ENCODE assay signal across 20 cellular contexts in genomic region chrX:94545722-94546121, GRCh38.
A peak's percentile ranks its signal among the peaks of the same experiment; 100 is the strongest.
DNase-seq lines count a peak whose midpoint lies in the region; ATAC-seq, FAIRE-seq and TF ChIP-seq lines count a peak whose summit lies in the region.
"Had no signal": no experiment of that assay in that cellular context is flagged by ENCODE, and none has a peak within 500 bp of the region (broad histone marks: within the 10 kb centered on the region; RNA-seq: fewer than 3 reads in every experiment).

No MANE protein-coding gene starts in this region.

- H3K4me1 ChIP-seq in breast epithelium (no peaks in the 10 kb centered on the region), K562 (replicated peaks in 1 of 2; ENCODE audit: control insufficient read depth in 2 of 2, insufficient read depth in 2 of 2, low read length in 2 of 2) (no peaks in the 10 kb centered on the region), left lung (no peaks in the 10 kb centered on the region)
- H3K4me1 ChIP-seq: BLaER1 treated with 17β-estradiol and CSF1 and Interleukin-3, amounts not matched to agents 10 nM and 100 nM; HAP-1 had no signal

- ATAC-seq in K562 (no peak), left lung (peak; percentile 57), HG03175 (IDR thresholded peaks at IDR 0.05; ENCODE audit: unreplicated experiment) (no peak), left colon (no peak)

- H3K4me2 ChIP-seq in K562 (ENCODE audit: insufficient read depth, low read length): no peak overlapping the region
- H3K4me2 ChIP-seq: BLaER1 treated with 17β-estradiol and CSF1 and Interleukin-3, amounts not matched to agents 10 nM and 100 nM had no signal

- H3K9me3 Mint-ChIP-seq in MCF 10A (ENCODE audit: unreplicated experiment): no peaks in the 10 kb centered on the region

- no peaks in the 10 kb centered on the region for H4K20me1 ChIP-seq in K562 (replicated peaks; ENCODE audit: control insufficient read depth, insufficient read depth, low read length)
- H4K20me1 ChIP-seq: BLaER1 treated with 17β-estradiol and CSF1 and Interleukin-3, amounts not matched to agents 10 nM and 100 nM had no signal

- BruUV-seq in MCF 10A (replicated peaks; lab: Mats Ljungman, UMichigan) (no TSS peak), K562 (replicated peaks; lab: Mats Ljungman, UMichigan) (no TSS peak)

- no peak overlapping the region for H2AFZ ChIP-seq in K562 (ENCODE audit: low read depth, low read length)

- H3K36me3 ChIP-seq in breast epithelium (no peaks in the 10 kb centered on the region), K562 (ENCODE audit: control insufficient read depth, insufficient read depth, low read length) (no peaks in the 10 kb centered on the region), left lung (no peaks in the 10 kb centered on the region)
- H3K36me3 ChIP-seq: BLaER1 treated with 17β-estradiol and CSF1 and Interleukin-3, amounts not matched to agents 10 nM and 100 nM; HAP-1 had no signal

- no peak overlapping the region for H3K9ac ChIP-seq in K562 (ENCODE audit: insufficient read depth in 1 of 2, low read depth in 2 of 2, low read length in 2 of 2)
- H3K9ac ChIP-seq: BLaER1 treated with 17β-estradiol and CSF1 and Interleukin-3, amounts not matched to agents 10 nM and 100 nM had no signal

- POLR2A ChIA-PET in MCF 10A (lab: Yijun Ruan, JAX) (no interaction called here), K562 (lab: Yijun Ruan, JAX) (no interaction called here)

- H3K4me3 Mint-ChIP-seq in MCF 10A (ENCODE audit: unreplicated experiment): no peak overlapping the region
- H3K4me3 Mint-ChIP-seq: CD4-positive, alpha-beta T cell had no signal

- intact Hi-C loops in MCF 10A (cut with micrococcal nuclease) (no loop called here), breast epithelium (cut with DNase I; ENCODE audit: low total_unique reads) (no loop called here), K562 (cut with micrococcal nuclease) (no loop called here), left lung (cut with DNase I) (no loop called here), left colon (cut with DNase I, micrococcal nuclease) (no loop called here)

- CTCF ChIA-PET in MCF 10A (lab: Yijun Ruan, JAX): no interaction called here
- CTCF ChIA-PET in K562 (lab: Yijun Ruan, JAX; ENCODE audit: low intra/inter-chr PET ratio): no interaction called here

- H3K27me3 Mint-ChIP-seq in MCF 10A (ENCODE audit: insufficient read depth, unreplicated experiment): peaks cover 14% of the 10 kb centered on the region
- H3K27me3 Mint-ChIP-seq: CD4-positive, alpha-beta T cell had no signal

- H3K79me2 ChIP-seq in K562 (ENCODE audit: control insufficient read depth, insufficient read depth, low read length): no peaks in the 10 kb centered on the region

- no peak for TF ChIP-seq CTCF in MCF 10A (IDR thresholded peaks at IDR 0.05; ENCODE audit: unreplicated experiment)
- no peak for TF ChIP-seq CTCF in breast epithelium (IDR thresholded peaks at IDR 0.05)
- no peak for TF ChIP-seq CTCF in K562 (IDR thresholded peaks at IDR 0.05 in 2 of 3, conservative IDR thresholded peaks at IDR 0.05 in 1 of 3; ENCODE audit: insufficient read depth in 2 of 3, low read depth in 1 of 3, low read length in 3 of 3)
- TF ChIP-seq CTCF in epithelial cell of esophagus (IDR thresholded peaks at IDR 0.05; ENCODE audit: insufficient read depth, low read depth, low read length, missing control alignments): no peak
- TF ChIP-seq CTCF in left lung (IDR thresholded peaks at IDR 0.05): no peak

- WGBS in K562 (ENCODE audit: insufficient coverage, low coverage, missing lambda C conversion rate): 0% methylated on average over 2 of the region's 2 CpGs

- no peaks in the 10 kb centered on the region for H3K4me1 Mint-ChIP-seq in MCF 10A (ENCODE audit: insufficient read depth, unreplicated experiment)

- no peak overlapping the region for H3K27ac ChIP-seq in breast epithelium
- H3K27ac ChIP-seq in K562 (ENCODE audit: extremely low read depth, low read depth, low read length): no peak overlapping the region
- no peak overlapping the region for H3K27ac ChIP-seq in left lung
- H3K27ac ChIP-seq: BLaER1 treated with 17β-estradiol and CSF1 and Interleukin-3, amounts not matched to agents 10 nM and 100 nM had no signal

- H3K4me3 ChIP-seq in breast epithelium (no peak overlapping the region), K562 (no peak overlapping the region), epithelial cell of esophagus (ENCODE audit: low read length) (no peak overlapping the region), left lung (no peak overlapping the region)
- H3K4me3 ChIP-seq: BLaER1 treated with 17β-estradiol and CSF1 and Interleukin-3, amounts not matched to agents 10 nM and 100 nM; HAP-1 had no signal

- no peak for TF ChIP-seq RAD21 in K562 (CRISPR knock-in tag; conservative IDR thresholded peaks at IDR 0.05 in 1 of 2, IDR thresholded peaks at IDR 0.05 in 1 of 2)

- H3K36me3 Mint-ChIP-seq in MCF 10A (ENCODE audit: insufficient read depth, unreplicated experiment): no peaks in the 10 kb centered on the region

- H3K9me3 ChIP-seq in breast epithelium (peaks cover 0 to 11% of the 10 kb centered on the region in 2 donors), K562 (replicated peaks; ENCODE audit: control insufficient read depth, insufficient read depth, low read depth, low read length) (no peaks in the 10 kb centered on the region; the same call in 1 of the 2 replicates), left lung (no peaks in the 10 kb centered on the region)
- H3K9me3 ChIP-seq: HAP-1 had no signal

- H3K27ac Mint-ChIP-seq in MCF 10A (ENCODE audit: low read depth, unreplicated experiment): peak overlapping the region; percentile 87
- H3K27ac Mint-ChIP-seq: CD4-positive, alpha-beta T cell had no signal

- no peak for TF ChIP-seq EP300 in K562 (IDR thresholded peaks at IDR 0.05; ENCODE audit: low read length)

- FAIRE-seq in K562 (lab: Jason Lieb, UNC): no peak
- FAIRE-seq: GM12891, H1, HTR-8/SVneo had no signal

- in situ Hi-C loops in K562 (cut with MboI): no loop called here

- TF ChIP-seq POLR2A in breast epithelium (IDR thresholded peaks at IDR 0.05): no peak
- TF ChIP-seq POLR2A in K562 (conservative IDR thresholded peaks at IDR 0.05): no peak

- peak; percentile 38 for DNase-seq in MCF 10A (ENCODE audit: unreplicated experiment)
- no peak for DNase-seq in breast epithelium (ENCODE audit: low spot score in 2 of 2)
- DNase-seq in K562 (ENCODE audit: extremely low read depth in 1 of 4, low spot score in 3 of 4): no peak
- peak; percentile 67 for DNase-seq in epithelial cell of esophagus (ENCODE audit: low read depth)
- no peak for DNase-seq in left lung
- no peak for DNase-seq in inferior parietal cortex (ENCODE audit: extremely low spot score)
- DNase-seq in left colon: no peak
- DNase-seq: 8988T; AML-193; Calu3; CD4-positive, alpha-beta T cell; DMS 273 treated with DMSO at 0.1 percent for 48 hours; DMS79 treated with DMSO at 0.1 percent for 48 hours; EL had no signal

- no peaks in the 10 kb centered on the region for H3K9me1 ChIP-seq in K562 (ENCODE audit: control insufficient read depth, insufficient read depth, low read length)

- H3K27me3 ChIP-seq in breast epithelium (peaks cover 0 to 11% of the 10 kb centered on the region in 2 donors), K562 (ENCODE audit: control insufficient read depth in 2 of 2, insufficient read depth in 2 of 2, low read length in 2 of 2) (no peaks in the 10 kb centered on the region), left lung (peaks cover 0 to 3% of the 10 kb centered on the region in 2 donors)

TF ChIP-seq in K562, 482 proteins besides CTCF, POLR2A, EP300 and RAD21 (continues in another document):
- TF ChIP-seq CEBPB (tag; IDR thresholded peaks at IDR 0.05): 0 out of 2 replicates have a peak, but pooled peaks have one; percentile 7
- no peak for TF ChIP-seq TCF15 (CRISPR knock-in tag; IDR thresholded peaks at IDR 0.05)
- no peak for TF ChIP-seq BCOR (IDR thresholded peaks at IDR 0.05)
- TF ChIP-seq PTTG1 (tag; IDR thresholded peaks at IDR 0.05; ENCODE audit: low read depth): no peak
- TF ChIP-seq FOXJ3 (CRISPR knock-in tag; IDR thresholded peaks at IDR 0.05): no peak
- no peak for TF ChIP-seq ZNF24 (IDR thresholded peaks at IDR 0.05)
- TF ChIP-seq CEBPG (CRISPR knock-in tag; IDR thresholded peaks at IDR 0.05): no peak
- peak in 1 of 2 experiments; percentile 35; a peak in 1 of 4 replicates for TF ChIP-seq CEBPG (tag; conservative IDR thresholded peaks at IDR 0.05 in 1 of 2, IDR thresholded peaks at IDR 0.05 in 1 of 2)
- no peak for TF ChIP-seq ZFP91 (CRISPR knock-in tag; IDR thresholded peaks at IDR 0.05)

Comparison
In these comparisons a context has a peak if more than half of its experiments do, and no peak if none do; other contexts are left out.
1. DNase-seq: peak in MCF 10A (single experiment) and epithelial cell of esophagus (single experiment); none in breast epithelium (0 of 2), K562 (0 of 4), left lung (0 of 2), inferior parietal cortex (single experiment) and left colon (0 of 2).